12 cellular contexts compared by ENCODE assay signal in the genomic region with DNA sequence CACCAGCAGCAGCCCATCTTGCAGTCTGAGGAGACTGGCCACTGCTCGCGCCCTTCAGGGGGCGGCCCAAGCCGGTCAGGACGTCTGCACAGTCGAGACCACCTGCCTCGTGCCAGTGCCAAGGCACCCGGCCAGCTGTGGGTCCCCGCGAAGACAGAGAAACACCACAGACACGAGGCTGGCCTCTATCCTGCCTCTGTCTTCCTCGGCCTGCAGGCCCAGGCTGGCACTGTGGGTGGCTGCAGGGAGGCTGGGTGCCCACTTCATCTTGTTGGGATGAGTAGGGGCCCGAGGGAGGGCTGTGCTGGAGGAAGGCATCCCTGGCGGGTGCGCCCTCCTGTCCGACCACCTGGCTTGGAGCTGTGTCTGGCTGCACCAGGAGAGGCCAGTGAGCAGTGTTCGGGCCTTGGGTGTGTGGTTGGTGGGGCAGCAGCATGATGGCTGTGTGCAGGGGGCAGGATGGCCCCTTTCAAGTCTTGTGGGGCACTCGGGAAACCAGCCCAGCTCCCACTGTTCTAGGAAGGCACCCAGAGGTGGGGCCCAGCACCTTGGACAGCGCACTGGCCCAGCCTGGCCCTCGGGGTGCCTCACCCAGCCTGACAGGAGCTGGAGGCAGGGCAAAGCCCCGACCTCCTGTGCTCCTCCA. TPM values are rescaled to one million over a fixed set of nuclear protein-coding genes. Genes with fewer than 3 reads are reported as not detected.
DNase-seq lines count a peak whose midpoint lies in the region; ATAC-seq and TF ChIP-seq lines count a peak whose summit lies in the region.
"Had no signal": no experiment of that assay in that cellular context is flagged by ENCODE, and none has a peak within 500 bp of the region (broad histone marks: within the 10 kb centered on the region; RNA-seq: fewer than 3 reads in every experiment).

No MANE protein-coding gene starts in this region.

- intact Hi-C loops in activated CD4-positive, alpha-beta T cell treated with anti-CD3 and anti-CD28 coated beads, Interleukin-2, amount 10 ng/mL, durations not matched to agents 24 days and 14 days (cut with micrococcal nuclease) = no loop called here
- intact Hi-C loops in Panc1 (cut with micrococcal nuclease; ENCODE audit: unreplicated experiment) (no loop called here), sciatic nerve (cut with DNase I) (no loop called here), ascending aorta (cut with DNase I) (no loop called here)

- H3K4me1 ChIP-seq in Panc1 (ENCODE audit: control insufficient read depth, insufficient read depth, low read length) (no peaks in the 10 kb centered on the region), ascending aorta (no peaks in the 10 kb centered on the region)
- H3K4me1 ChIP-seq: tibial nerve had no signal

- H3K4me3 Mint-ChIP-seq in activated CD4-positive, alpha-beta T cell treated with anti-CD3 and anti-CD28 coated beads, Interleukin-2, amount 10 ng/mL, durations not matched to agents 24 days and 14 days = no peak overlapping the region

- H3K4me1 Mint-ChIP-seq in activated CD4-positive, alpha-beta T cell treated with anti-CD3 and anti-CD28 coated beads, Interleukin-2, amount 10 ng/mL, durations not matched to agents 24 days and 14 days = peaks cover 4% of the 10 kb centered on the region

- POLR2A ChIA-PET in Panc1 (lab: Charles Lee) = no interaction called here

- H3K27ac ChIP-seq in Panc1 (ENCODE audit: low read length) (no peak overlapping the region), ascending aorta (no peak overlapping the region)
- H3K27ac ChIP-seq: tibial nerve had no signal

- DNase-seq in activated CD4-positive, alpha-beta T cell treated with anti-CD3 and anti-CD28 coated beads, Interleukin-2, amount 10 ng/mL, durations not matched to agents 24 days and 14 days = peak; percentile 84
- no peak for DNase-seq in activated CD4-positive, alpha-beta T cell treated with anti-CD3 and anti-CD28 coated beads, Interleukin-2, amount 50 U/mL, for 4 hours
- DNase-seq in Panc1 (ENCODE audit: low read depth, low spot score) = no peak
- peak; percentile 29 for DNase-seq in glomerular visceral epithelial cell (ENCODE audit: extremely low spot score)
- no peak for DNase-seq in sciatic nerve (ENCODE audit: low spot score)
- no peak for DNase-seq in ascending aorta (ENCODE audit: low spot score in 2 of 2)
- DNase-seq: cerebellar nuclear complex; NCI-H1694; stimulated activated CD4-positive, alpha-beta T cell treated with anti-CD3 and anti-CD28 coated beads, Interleukin-4, amount 100 ng/mL, for 1 hour had no signal

- TF ChIP-seq CTCF in Panc1 (IDR thresholded peaks at IDR 0.05) (no peak), ascending aorta (IDR thresholded peaks at IDR 0.05) (no peak)

- CTCF ChIA-PET in Panc1 (lab: Charles Lee) = interaction anchor here (0.6 kb wide), 1 partner anchor 521 kb away, joined by 3 read pairs; no protein-coding TSS in a partner anchor

- peaks cover 10% of the 10 kb centered on the region for H3K36me3 Mint-ChIP-seq in activated CD4-positive, alpha-beta T cell treated with anti-CD3 and anti-CD28 coated beads, Interleukin-2, amount 10 ng/mL, durations not matched to agents 24 days and 14 days (ENCODE audit: low read depth)

- BruUV-seq in Panc1 (replicated peaks; lab: Mats Ljungman, UMichigan) = no TSS peak

- peaks cover 6% of the 10 kb centered on the region for H3K27me3 Mint-ChIP-seq in activated CD4-positive, alpha-beta T cell treated with anti-CD3 and anti-CD28 coated beads, Interleukin-2, amount 10 ng/mL, durations not matched to agents 24 days and 14 days

- H3K4me3 ChIP-seq in Panc1 (ENCODE audit: low read depth in 2 of 2, low read length in 2 of 2) (no peak overlapping the region), ascending aorta (no peak overlapping the region)
- H3K4me3 ChIP-seq: tibial nerve had no signal

- H3K9me3 ChIP-seq in Panc1 (ENCODE audit: control insufficient read depth, insufficient read depth, low read depth, low read length) (no peaks in the 10 kb centered on the region), ascending aorta (no peaks in the 10 kb centered on the region)
- H3K9me3 ChIP-seq: tibial nerve had no signal

- H3K27me3 ChIP-seq in Panc1 (ENCODE audit: control insufficient read depth, insufficient read depth, low read length) (no peaks in the 10 kb centered on the region), ascending aorta (no peaks in the 10 kb centered on the region)

- H3K9me3 Mint-ChIP-seq in activated CD4-positive, alpha-beta T cell treated with anti-CD3 and anti-CD28 coated beads, Interleukin-2, amount 10 ng/mL, durations not matched to agents 24 days and 14 days = peaks cover 3% of the 10 kb centered on the region

- ATAC-seq in Panc1 (peak; percentile 18), sciatic nerve (peak; percentile 33), HG03095 (IDR thresholded peaks at IDR 0.05; ENCODE audit: unreplicated experiment) (no peak), GM19463 (IDR thresholded peaks at IDR 0.05; ENCODE audit: unreplicated experiment) (no peak)

- in situ Hi-C loops in Panc1 (cut with HindIII; ENCODE audit: low pct_unique_long_range_greater_than_20kb, low sequenced_read_pairs) = no loop called here

- no peak overlapping the region for H3K27ac Mint-ChIP-seq in activated CD4-positive, alpha-beta T cell treated with anti-CD3 and anti-CD28 coated beads, Interleukin-2, amount 10 ng/mL, durations not matched to agents 24 days and 14 days

- H3K36me3 ChIP-seq in Panc1 (ENCODE audit: control insufficient read depth, insufficient read depth, low read length) = no peaks in the 10 kb centered on the region
- no peaks in the 10 kb centered on the region for H3K36me3 ChIP-seq in ascending aorta
- H3K36me3 ChIP-seq: tibial nerve had no signal

RNA-seq across cellular contexts. Expression of a gene that starts 7.3 kb away (rescaled TPM):
- 32.5 TPM in 2 replicates for total RNA-seq in activated CD4-positive, alpha-beta T cell treated with anti-CD3 and anti-CD28 coated beads, Interleukin-2, amount 10 ng/mL, durations not matched to agents 24 days and 14 days
- total RNA-seq in Panc1 (2021; ENCODE audit: unreplicated experiment) (9.9 TPM), sciatic nerve (0.31 TPM), ascending aorta (not detected)
- 18.0 TPM for polyA plus RNA-seq in Panc1 (2012; ENCODE audit: insufficient read length)

Comparison
In these comparisons a context has a peak if more than half of its experiments do, and no peak if none do; other contexts are left out.
1. DNase-seq: peak in activated CD4-positive, alpha-beta T cell treated with anti-CD3 and anti-CD28 coated beads, Interleukin-2, amount 10 ng/mL, durations not matched to agents 24 days and 14 days (single experiment) and glomerular visceral epithelial cell (single experiment); none in activated CD4-positive, alpha-beta T cell treated with anti-CD3 and anti-CD28 coated beads, Interleukin-2, amount 50 U/mL, for 4 hours (0 of 2), Panc1 (single experiment), sciatic nerve (single experiment) and ascending aorta (0 of 2).
2. ATAC-seq: peak in Panc1 (single experiment) and sciatic nerve (single experiment); none in HG03095 (single experiment) and GM19463 (single experiment).